In genomic region chr9:126483468-126484056, GRCh38 we compare ENCODE assay signal across 26 cellular contexts.
DNase-seq lines count a peak whose midpoint lies in the region; ATAC-seq and TF ChIP-seq lines count a peak whose summit lies in the region.
"Had no signal": no experiment of that assay in that cellular context is flagged by ENCODE, and none has a peak within 500 bp of the region (broad histone marks: within the 10 kb centered on the region; RNA-seq: fewer than 3 reads in every experiment).

No MANE protein-coding gene starts in this region.

- peaks cover 42% of the 10 kb centered on the region for H3K27me3 Mint-ChIP-seq in T-helper 1 cell treated with Interleukin-12 subunit alpha and Interleukin-12 subunit beta and Interleukin-4 antibody, amounts not matched to agents 30 μg/mL and 1 μg/mL, for 36 hours (ENCODE audit: low read depth)
- H3K27me3 Mint-ChIP-seq: activated CD4-positive, alpha-beta T cell treated with anti-CD3 and anti-CD28 coated beads for 36 hours had no signal

- H3K9me3 Mint-ChIP-seq in T-helper 1 cell treated with Interleukin-12 subunit alpha and Interleukin-12 subunit beta and Interleukin-4 antibody, amounts not matched to agents 30 μg/mL and 1 μg/mL, for 36 hours = no peaks in the 10 kb centered on the region
- H3K9me3 Mint-ChIP-seq in stimulated activated effector memory CD8-positive, alpha-beta T cell treated with anti-CD3 and anti-CD28 coated beads, Interleukin-12 subunit alpha, Interleukin-12 subunit beta, amount 100 ng/mL, for 72 hours = no peaks in the 10 kb centered on the region
- H3K9me3 Mint-ChIP-seq: neural progenitor cell had no signal

- no peak for ATAC-seq in stimulated activated effector memory CD8-positive, alpha-beta T cell treated with anti-CD3 and anti-CD28 coated beads, Interleukin-12 subunit alpha, Interleukin-12 subunit beta, amount 100 ng/mL, for 72 hours
- ATAC-seq: activated CD4-positive, alpha-beta T cell treated with anti-CD3 and anti-CD28 coated beads for 36 hours; foreskin keratinocyte had no signal

- no peak overlapping the region for H3K4me3 Mint-ChIP-seq in T-helper 1 cell treated with Interleukin-12 subunit alpha and Interleukin-12 subunit beta and Interleukin-4 antibody, amounts not matched to agents 30 μg/mL and 1 μg/mL, for 36 hours
- peak overlapping the region; percentile 24 for H3K4me3 Mint-ChIP-seq in stimulated activated effector memory CD8-positive, alpha-beta T cell treated with anti-CD3 and anti-CD28 coated beads, Interleukin-12 subunit alpha, Interleukin-12 subunit beta, amount 100 ng/mL, for 72 hours
- H3K4me3 Mint-ChIP-seq: activated CD4-positive, alpha-beta T cell treated with anti-CD3 and anti-CD28 coated beads for 36 hours; neural progenitor cell had no signal

- no peaks in the 10 kb centered on the region for H3K36me3 ChIP-seq in breast epithelium
- H3K36me3 ChIP-seq: neural progenitor cell, transverse colon had no signal

- H3K27me3 ChIP-seq in dorsolateral prefrontal cortex (no peaks in the 10 kb centered on the region), breast epithelium (no peaks in the 10 kb centered on the region)
- H3K27me3 ChIP-seq: foreskin keratinocyte, neural progenitor cell, transverse colon had no signal

- TF ChIP-seq CTCF in dorsolateral prefrontal cortex (IDR thresholded peaks at IDR 0.05 in 54 of 56, conservative IDR thresholded peaks at IDR 0.05 in 2 of 56; ENCODE audit: low read depth in 1 of 56, partially characterized antibody in 56 of 56) = no peak
- TF ChIP-seq CTCF in breast epithelium (IDR thresholded peaks at IDR 0.05) = no peak

- no peaks in the 10 kb centered on the region for H3K4me1 ChIP-seq in breast epithelium
- H3K4me1 ChIP-seq: foreskin keratinocyte, psoas muscle, transverse colon had no signal

- H3K36me3 Mint-ChIP-seq in T-helper 1 cell treated with Interleukin-12 subunit alpha and Interleukin-12 subunit beta and Interleukin-4 antibody, amounts not matched to agents 30 μg/mL and 1 μg/mL, for 36 hours (ENCODE audit: low read depth) = peaks cover 2% of the 10 kb centered on the region
- no peaks in the 10 kb centered on the region for H3K36me3 Mint-ChIP-seq in stimulated activated effector memory CD8-positive, alpha-beta T cell treated with anti-CD3 and anti-CD28 coated beads, Interleukin-12 subunit alpha, Interleukin-12 subunit beta, amount 100 ng/mL, for 72 hours

- H3K9me3 ChIP-seq in breast epithelium = no peaks in the 10 kb centered on the region
- H3K9me3 ChIP-seq: left ventricle myocardium inferior, psoas muscle, transverse colon had no signal

- peaks cover 9% of the 10 kb centered on the region for H3K4me1 Mint-ChIP-seq in T-helper 1 cell treated with Interleukin-12 subunit alpha and Interleukin-12 subunit beta and Interleukin-4 antibody, amounts not matched to agents 30 μg/mL and 1 μg/mL, for 36 hours (ENCODE audit: low read depth)
- peaks cover 31% of the 10 kb centered on the region for H3K4me1 Mint-ChIP-seq in stimulated activated effector memory CD8-positive, alpha-beta T cell treated with anti-CD3 and anti-CD28 coated beads, Interleukin-12 subunit alpha, Interleukin-12 subunit beta, amount 100 ng/mL, for 72 hours

- no peak overlapping the region for H3K4me3 ChIP-seq in dorsolateral prefrontal cortex
- no peak overlapping the region for H3K4me3 ChIP-seq in breast epithelium
- H3K4me3 ChIP-seq: left ventricle myocardium inferior, psoas muscle, transverse colon had no signal

- DNase-seq in T-helper 1 cell (no peak), NCI-H2171 treated with DMSO at 0.1 percent for 48 hours (lab: John Stamatoyannopoulos, UW) (peak; percentile 56), dorsolateral prefrontal cortex (peak in 1 of 10 donors; percentile 30), NCI-H82 (lab: John Stamatoyannopoulos, UW) (no peak), DMS 273 (lab: John Stamatoyannopoulos, UW; ENCODE audit: unreplicated experiment) (no peak), breast epithelium (ENCODE audit: low spot score in 2 of 2) (no peak)
- no peak for DNase-seq in stimulated activated effector memory CD8-positive, alpha-beta T cell treated with anti-CD3 and anti-CD28 coated beads, Interleukin-12 subunit alpha, Interleukin-12 subunit beta, amount 100 ng/mL, for 72 hours (ENCODE audit: low spot score in 2 of 2)
- DNase-seq: 8988T; activated CD4-positive, alpha-beta T cell treated with anti-CD3 and anti-CD28 coated beads for 36 hours; activated CD8-positive, alpha-beta memory T cell treated with anti-CD3 and anti-CD28 coated beads, Interleukin-2, amount 50 U/mL, for 4 hours; activated effector memory CD4-positive, alpha-beta T cell treated with Interleukin-2 at 50 U/mL for 16 hours; EL; foreskin keratinocyte; left ventricle myocardium inferior; NCI-H1694; NCI-H2227 treated with DMSO at 0.1 percent for 48 hours; OCI-M1; psoas muscle; SHP77; stimulated activated CD4-positive, alpha-beta T cell treated with anti-CD3 and anti-CD28 coated beads, Interleukin-2, amount 100 ng/mL, for 24 hours; stimulated activated naive CD4-positive, alpha-beta T cell treated with Interleukin-2 at 50 U/mL for 16 hours; SW 1271; transverse colon had no signal

- H3K27ac ChIP-seq in dorsolateral prefrontal cortex (peak overlapping the region in 43 of 59 donors; percentile 16 to 89 (median 79)), breast epithelium (no peak overlapping the region)
- H3K27ac ChIP-seq: foreskin keratinocyte, KMS-11, left ventricle myocardium inferior, neural progenitor cell, psoas muscle, transverse colon had no signal

- no peak for TF ChIP-seq POLR2A in breast epithelium (IDR thresholded peaks at IDR 0.05)

- peak overlapping the region; percentile 8 for H3K27ac Mint-ChIP-seq in T-helper 1 cell treated with Interleukin-12 subunit alpha and Interleukin-12 subunit beta and Interleukin-4 antibody, amounts not matched to agents 30 μg/mL and 1 μg/mL, for 36 hours
- H3K27ac Mint-ChIP-seq in stimulated activated effector memory CD8-positive, alpha-beta T cell treated with anti-CD3 and anti-CD28 coated beads, Interleukin-12 subunit alpha, Interleukin-12 subunit beta, amount 100 ng/mL, for 72 hours = no peak overlapping the region
- H3K27ac Mint-ChIP-seq: activated CD4-positive, alpha-beta T cell treated with anti-CD3 and anti-CD28 coated beads for 36 hours; neural progenitor cell had no signal

- intact Hi-C loops in dorsolateral prefrontal cortex (cut with DNase I) (no loop called here), breast epithelium (cut with DNase I; ENCODE audit: low total_unique reads) (no loop called here)

Comparison
In these comparisons a context has a peak if more than half of its experiments do, and no peak if none do; other contexts are left out.
1. H3K27ac ChIP-seq: peak in dorsolateral prefrontal cortex (43 of 59); none in breast epithelium (0 of 2).